8 cellular contexts compared by ENCODE assay signal in the genomic region with DNA sequence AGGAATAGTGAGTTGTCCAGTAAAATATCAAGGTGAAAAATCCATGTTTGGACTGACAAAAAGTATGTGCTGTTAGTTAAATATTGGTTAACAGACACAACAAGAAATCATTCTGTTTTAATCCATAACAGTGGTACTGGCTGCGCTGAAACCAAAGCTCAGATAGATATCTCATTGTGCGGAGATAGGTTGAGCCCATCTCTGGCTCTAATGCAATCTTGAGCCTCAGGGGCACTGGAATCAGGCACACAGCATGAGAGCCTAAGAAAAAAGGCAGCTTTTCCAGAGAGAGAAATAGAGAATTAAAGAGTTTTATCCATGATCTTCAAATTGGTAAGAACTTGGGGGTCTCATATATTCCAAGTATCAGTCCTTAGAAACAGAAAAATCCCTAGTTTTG.
"Had no signal": no experiment of that assay in that cellular context is flagged by ENCODE, and none has a peak within 500 bp of the region (broad histone marks: within the 10 kb centered on the region; RNA-seq: fewer than 3 reads in every experiment).

No MANE protein-coding gene starts in this region.

- H2AFZ ChIP-seq: GM23248, GM23338 had no signal

- H3K4me3 ChIP-seq: GM23248, GM23338, HAP-1 had no signal

- ATAC-seq: GM23338 had no signal

- H3K4me2 ChIP-seq: GM23338 had no signal

- H3K27ac ChIP-seq: GM23248 had no signal

- H3K4me3 Mint-ChIP-seq: GM23338, H9, HFFc6 had no signal

- H3K4me1 Mint-ChIP-seq: GM23338, H9 had no signal

- H3K27ac Mint-ChIP-seq: GM23338, H9, HFFc6 had no signal

- H3K36me3 ChIP-seq: HAP-1 had no signal

- H3K9ac ChIP-seq: GM23248 had no signal

- DNase-seq: GM23248, GOT3, H7, H9, HCEC 1CT, HFFc6 had no signal

- H3K4me1 ChIP-seq: HAP-1 had no signal

- H3K9me3 ChIP-seq: HAP-1 had no signal
